In the genomic region with DNA sequence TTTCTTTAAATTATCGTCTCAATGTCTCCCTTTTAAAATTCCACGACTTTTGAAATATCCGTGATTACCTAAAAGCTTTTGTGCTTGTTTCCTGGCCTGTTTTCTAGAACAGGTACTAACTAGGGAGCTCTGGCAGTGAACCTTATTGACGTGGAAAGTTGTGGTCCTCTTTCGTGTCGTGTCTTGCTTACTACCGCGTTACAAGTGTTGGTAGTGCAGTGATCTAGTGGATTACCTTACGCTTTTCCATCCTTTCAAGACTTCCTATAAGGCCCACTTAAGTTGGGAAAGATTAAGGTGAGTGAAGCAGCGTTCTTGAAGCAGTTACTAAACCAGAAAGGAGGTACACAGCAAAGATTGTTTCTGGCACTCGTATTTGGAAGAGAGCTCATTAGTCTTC, we compare ENCODE assay signal across 1 cellular context.
TF ChIP-seq lines count a peak whose summit lies in the region.

No MANE protein-coding gene starts in this region.

TF ChIP-seq in H1, 55 proteins besides CTCF, POLR2A, EP300 and RAD21:
- TF ChIP-seq SIN3A (conservative IDR thresholded peaks at IDR 0.05 in 1 of 2, IDR thresholded peaks at IDR 0.05 in 1 of 2; ENCODE audit: low read depth in 1 of 2, low read length in 2 of 2) (0 out of 4 replicates have a peak, but pooled peaks of 1 of the 2 experiments have one; percentile 39), CBX8 (IDR thresholded peaks at IDR 0.05; ENCODE audit: borderline replicate concordance, low read depth, low read length) (no peak)
